ENCODE assay signal across 16 cellular contexts in the genomic region with DNA sequence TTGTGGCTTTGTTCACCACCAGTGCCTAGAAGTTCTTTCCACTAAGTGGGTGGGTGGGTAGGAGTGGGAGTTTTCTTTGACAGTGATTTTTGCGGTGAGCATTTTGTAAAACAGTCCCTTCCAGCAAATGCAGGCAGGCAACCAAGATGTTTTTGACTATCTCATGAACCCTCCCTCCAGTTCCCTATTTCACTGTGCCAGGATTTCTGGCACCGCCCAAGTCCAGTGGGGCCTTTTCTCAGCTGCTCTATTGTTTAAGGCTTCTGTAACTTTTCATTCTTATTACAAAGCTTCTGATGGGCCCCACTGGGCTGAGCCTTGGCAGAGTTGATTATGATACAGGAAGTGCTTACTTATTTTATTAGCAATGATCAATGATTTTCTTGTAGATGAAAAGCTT.
"Had no signal": no experiment of that assay in that cellular context is flagged by ENCODE, and none has a peak within 500 bp of the region (broad histone marks: within the 10 kb centered on the region; RNA-seq: fewer than 3 reads in every experiment).

No MANE protein-coding gene starts in this region.

- H3K27ac ChIP-seq: brain microvascular endothelial cell, foreskin keratinocyte, parathyroid adenoma had no signal

- H3K4me3 ChIP-seq: lung had no signal

- H3K27me3 ChIP-seq: brain microvascular endothelial cell, foreskin keratinocyte had no signal

- H3K36me3 ChIP-seq: brain microvascular endothelial cell had no signal

- DNase-seq: activated naive CD4-positive, alpha-beta T cell treated with Interleukin-2 at 50 U/mL for 16 hours; activated T-cell treated with anti-CD3 and anti-CD28 coated beads for 4 hours; anterior cingulate cortex; brain microvascular endothelial cell; cerebellar nuclear complex; dermis blood vessel endothelial cell; effector memory CD8-positive, alpha-beta T cell; foreskin keratinocyte; kidney glomerular epithelial cell; stimulated activated CD4-positive, alpha-beta T cell treated with anti-CD3 and anti-CD28 coated beads, Interleukin-15, amount 100 ng/mL, for 24 hours; stimulated activated CD4-positive, alpha-beta T cell treated with anti-CD3 and anti-CD28 coated beads, Interleukin-4, amount 100 ng/mL, for 1 hour; stimulated activated naive CD8-positive, alpha-beta T cell treated with anti-CD3 and anti-CD28 coated beads, Interleukin-15, Interleukin-2, amounts not matched to agents 100 U/mL and 50 U/mL, for 24 hours; trophoblast cell had no signal

- ATAC-seq: activated CD4-positive, CD25-positive, alpha-beta regulatory T cell treated with anti-CD3 and anti-CD28 coated beads, Interleukin-2, amount 50 U/mL, for 24 hours; effector memory CD8-positive, alpha-beta T cell; foreskin keratinocyte; stimulated activated naive CD8-positive, alpha-beta T cell treated with anti-CD3 and anti-CD28 coated beads, Interleukin-15, Interleukin-2, amounts not matched to agents 100 U/mL and 50 U/mL, for 24 hours had no signal

- H3K4me1 ChIP-seq: foreskin keratinocyte, parathyroid adenoma had no signal
